9 cellular contexts compared by ENCODE assay signal in the genomic region with DNA sequence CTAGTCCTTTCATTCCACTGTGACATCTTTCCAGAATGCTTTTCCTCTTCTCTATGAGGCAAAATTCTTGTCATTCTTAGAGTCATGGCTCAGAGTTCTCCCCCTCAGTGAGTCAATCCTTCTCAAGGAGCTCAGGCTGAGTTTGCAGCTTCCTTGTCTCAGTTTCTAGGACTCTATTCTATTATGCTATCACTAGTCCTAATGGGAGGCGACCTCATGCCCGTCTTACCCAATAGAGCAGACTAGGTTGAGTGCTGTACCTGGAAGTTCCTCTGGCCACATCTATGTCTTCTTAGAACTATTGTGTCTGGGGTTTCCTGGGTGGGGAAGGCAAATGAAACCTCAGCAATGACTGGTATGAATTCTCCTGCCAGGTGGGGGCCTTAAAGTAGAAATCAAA. TPM values are rescaled to one million over a fixed set of nuclear protein-coding genes. Genes with fewer than 3 reads are reported as not detected.
DNase-seq lines count a peak whose midpoint lies in the region; ATAC-seq, FAIRE-seq and TF ChIP-seq lines count a peak whose summit lies in the region.
"Had no signal": no experiment of that assay in that cellular context is flagged by ENCODE, and none has a peak within 500 bp of the region (broad histone marks: within the 10 kb centered on the region; RNA-seq: fewer than 3 reads in every experiment).

No MANE protein-coding gene starts in this region.

- peak; percentile 66 for ATAC-seq in HCT116

- H3K9me2 ChIP-seq in HCT116 (ENCODE audit: insufficient read depth): no peaks in the 10 kb centered on the region

- H3K4me1 ChIP-seq in HCT116 (ENCODE audit: control insufficient read depth in 1 of 2, insufficient read depth in 2 of 2, low read length in 2 of 2) (peaks cover 31 to 53% of the 10 kb centered on the region in 2 experiments), tibial artery (no peaks in the 10 kb centered on the region), kidney (ENCODE audit: control insufficient read depth in 1 of 2, insufficient read depth in 1 of 2, low read depth in 1 of 2, low read length in 2 of 2) (no peaks in the 10 kb centered on the region)

- RAD21 ChIA-PET in HCT116 (lab: Charles Lee; ENCODE audit: low non-redundant PET in 1 of 2, low total read pairs in 2 of 2, uncharacterized antibody in 2 of 2, unreplicated experiment in 2 of 2): no interaction called here

- H3K4me3 ChIP-seq in HCT116 (replicated peaks in 1 of 2; ENCODE audit: low read depth in 1 of 2, low read length in 2 of 2) (peak overlapping the region in 1 of 2 experiments; percentile 33; a peak in 2 of 4 replicates), tibial artery (no peak overlapping the region), kidney (ENCODE audit: low read length in 2 of 2) (no peak overlapping the region), H7 (ENCODE audit: insufficient read depth, low read depth, low read length) (no peak overlapping the region)

- DNase-seq in HCT116 (ENCODE audit: low read depth, low spot score) (no peak), fibroblast of gingiva (ENCODE audit: low read depth) (peak; percentile 77), NCI-H774 (lab: John Stamatoyannopoulos, UW) (no peak), tibial artery (no peak), kidney (no peak), H7 (no peak)
- DNase-seq in activated CD4-positive, alpha-beta T cell treated with anti-CD3 and anti-CD28 coated beads for 4 hours: peak; percentile 51 to 57
- DNase-seq in stimulated activated CD8-positive, alpha-beta memory T cell treated with anti-CD3 and anti-CD28 coated beads, Interleukin-4, amount 100 ng/mL, for 48 hours: peak; percentile 56

- H3K27me3 ChIP-seq in HCT116 (ENCODE audit: insufficient read depth, low read length) (no peaks in the 10 kb centered on the region), tibial artery (no peaks in the 10 kb centered on the region), H7 (ENCODE audit: control insufficient read depth, insufficient read depth, low read length) (no peaks in the 10 kb centered on the region)

- TF ChIP-seq CTCF in HCT116 (IDR thresholded peaks at IDR 0.05 in 2 of 3, conservative IDR thresholded peaks at IDR 0.05 in 1 of 3; ENCODE audit: borderline replicate concordance in 1 of 3, insufficient read depth in 1 of 3, low read depth in 2 of 3, low read length in 2 of 3) (no peak), tibial artery (IDR thresholded peaks at IDR 0.05) (no peak), kidney (IDR thresholded peaks at IDR 0.05; ENCODE audit: borderline replicate concordance, extremely low read depth, insufficient read depth) (no peak)

- CTCF ChIA-PET in HCT116 (lab: Charles Lee): interaction anchor here (1.5 kb wide), 1 partner anchor 18 kb away, joined by 12 read pairs; a partner anchor contains a TSS

- TF ChIP-seq POLR2A in HCT116 (IDR thresholded peaks at IDR 0.05; ENCODE audit: borderline replicate concordance, extremely low read depth, insufficient read depth, insufficient read length): no peak

- H3K79me2 ChIP-seq in HCT116 (ENCODE audit: insufficient read depth, low read length): no peaks in the 10 kb centered on the region

- no peak for FAIRE-seq in kidney (lab: Jason Lieb, UNC)
- FAIRE-seq: islet of Langerhans had no signal

- TF ChIP-seq RAD21 in HCT116 (IDR thresholded peaks at IDR 0.05; ENCODE audit: low read depth): no peak

- no peaks in the 10 kb centered on the region for H4K20me1 ChIP-seq in HCT116 (ENCODE audit: insufficient read depth)

- H3K36me3 ChIP-seq in HCT116 (ENCODE audit: control insufficient read depth in 1 of 2, insufficient read depth in 2 of 2, low read length in 2 of 2): no peaks in the 10 kb centered on the region
- no peaks in the 10 kb centered on the region for H3K36me3 ChIP-seq in tibial artery
- H3K36me3 ChIP-seq in kidney (ENCODE audit: control insufficient read depth in 1 of 2, insufficient read depth in 2 of 2, low read length in 2 of 2): no peaks in the 10 kb centered on the region
- no peaks in the 10 kb centered on the region for H3K36me3 ChIP-seq in H7 (replicated peaks; ENCODE audit: control insufficient read depth, insufficient read depth, low read length)

- intact Hi-C loops in HCT116 (cut with micrococcal nuclease) (loop anchor here (2.0 to 10.0 kb wide), 3 partner anchors 17 to 359 kb away; no protein-coding TSS in a partner anchor), tibial artery (cut with DNase I; ENCODE audit: low total_unique reads) (no loop called here), kidney (cut with DNase I) (no loop called here)

- peak overlapping the region; percentile 16; the same call in 1 of the 2 replicates for H3K27ac ChIP-seq in HCT116 (ENCODE audit: low read depth, low read length)
- no peak overlapping the region for H3K27ac ChIP-seq in tibial artery
- no peak overlapping the region for H3K27ac ChIP-seq in kidney (ENCODE audit: low read depth in 2 of 2, low read length in 2 of 2)

- POLR2A ChIA-PET in HCT116 (lab: Charles Lee): no interaction called here

- H3K4me2 ChIP-seq in HCT116 (ENCODE audit: low read length): peak overlapping the region; percentile 74

- H2AFZ ChIP-seq in HCT116 (ENCODE audit: low read depth, low read length, poor library complexity, severe bottlenecking): no peak overlapping the region

- H3K9ac ChIP-seq in HCT116 (ENCODE audit: low read length): 0 out of 2 replicates have a peak overlapping the region, but pooled peaks have one; percentile 25
- H3K9ac ChIP-seq in kidney (ENCODE audit: low read length in 2 of 2): no peak overlapping the region

- no TSS peak for BruUV-seq in HCT116 (replicated peaks; lab: Mats Ljungman, UMichigan)

- H3K9me3 ChIP-seq in HCT116 (ENCODE audit: control insufficient read depth in 1 of 2, insufficient read depth in 1 of 2, low read depth in 1 of 2, low read length in 2 of 2) (no peaks in the 10 kb centered on the region), tibial artery (no peaks in the 10 kb centered on the region), kidney (ENCODE audit: control insufficient read depth in 1 of 2, low read length in 2 of 2) (no peaks in the 10 kb centered on the region)

TF ChIP-seq in HCT116, 20 proteins besides CTCF, POLR2A, EP300 and RAD21:
- TF ChIP-seq SP1 (IDR thresholded peaks at IDR 0.05; ENCODE audit: low read depth) (peak; percentile 49; the same call in 1 of the 2 replicates), CBX3 (IDR thresholded peaks at IDR 0.05; ENCODE audit: low read depth) (no peak), FOSL1 (IDR thresholded peaks at IDR 0.05; ENCODE audit: low read depth) (peak; percentile 57; the same call in 1 of the 2 replicates), CEBPB (IDR thresholded peaks at IDR 0.05; ENCODE audit: low read depth) (peak; percentile 42; the same call in 1 of the 2 replicates), EGR1 (IDR thresholded peaks at IDR 0.05; ENCODE audit: low read depth) (peak; percentile 32; the same call in 1 of the 2 replicates), JUND (IDR thresholded peaks at IDR 0.05) (peak; percentile 42)
- TF ChIP-seq, protein P1, sequence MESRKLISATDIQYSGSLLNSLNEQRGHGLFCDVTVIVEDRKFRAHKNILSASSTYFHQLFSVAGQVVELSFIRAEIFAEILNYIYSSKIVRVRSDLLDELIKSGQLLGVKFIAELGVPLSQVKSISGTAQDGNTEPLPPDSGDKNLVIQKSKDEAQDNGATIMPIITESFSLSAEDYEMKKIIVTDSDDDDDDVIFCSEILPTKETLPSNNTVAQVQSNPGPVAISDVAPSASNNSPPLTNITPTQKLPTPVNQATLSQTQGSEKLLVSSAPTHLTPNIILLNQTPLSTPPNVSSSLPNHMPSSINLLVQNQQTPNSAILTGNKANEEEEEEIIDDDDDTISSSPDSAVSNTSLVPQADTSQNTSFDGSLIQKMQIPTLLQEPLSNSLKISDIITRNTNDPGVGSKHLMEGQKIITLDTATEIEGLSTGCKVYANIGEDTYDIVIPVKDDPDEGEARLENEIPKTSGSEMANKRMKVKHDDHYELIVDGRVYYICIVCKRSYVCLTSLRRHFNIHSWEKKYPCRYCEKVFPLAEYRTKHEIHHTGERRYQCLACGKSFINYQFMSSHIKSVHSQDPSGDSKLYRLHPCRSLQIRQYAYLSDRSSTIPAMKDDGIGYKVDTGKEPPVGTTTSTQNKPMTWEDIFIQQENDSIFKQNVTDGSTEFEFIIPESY (IDR thresholded peaks at IDR 0.05; ENCODE audit: extremely low read depth, insufficient replicate concordance, low read length): no peak
TF ChIP-seq in HCT116: peak in this region for 5.

RNA-seq across cellular contexts. Expression of a gene that starts 51.5 kb away (rescaled TPM):
- total RNA-seq in HCT116 (2021; ENCODE audit: unreplicated experiment): 46.2 TPM
- 23.8 and 39.9 TPM in 2 replicates for polyA plus RNA-seq in HCT116 (2012)
- 18.6 TPM for total RNA-seq in kidney
- 22.2 TPM for polyA plus RNA-seq in kidney (ENCODE audit: insufficient read depth, low read depth, low replicate concordance)
- 60.3 and 67.7 TPM in 2 replicates for total RNA-seq in H7 (2014; rRNA removed; shearing (Covaris generic))

RNA-seq across cellular contexts. Expression of a gene that starts 57.6 kb away (rescaled TPM):
- total RNA-seq in HCT116 (2021; ENCODE audit: unreplicated experiment) (563 TPM), kidney (417 TPM)
- 437 and 495 TPM in 2 replicates for polyA plus RNA-seq in HCT116 (2012)
- polyA plus RNA-seq in kidney (ENCODE audit: insufficient read depth, low read depth, low replicate concordance): 1,054 TPM
- 979 and 1,013 TPM in 2 replicates for total RNA-seq in H7 (2014; rRNA removed; shearing (Covaris generic))

Comparison
In these comparisons a context has a peak if more than half of its experiments do, and no peak if none do; other contexts are left out.
1. DNase-seq: peak in activated CD4-positive, alpha-beta T cell treated with anti-CD3 and anti-CD28 coated beads for 4 hours (2 of 2), fibroblast of gingiva (single experiment) and stimulated activated CD8-positive, alpha-beta memory T cell treated with anti-CD3 and anti-CD28 coated beads, Interleukin-4, amount 100 ng/mL, for 48 hours (single experiment); none in HCT116 (single experiment), NCI-H774 (single experiment), tibial artery (0 of 2), kidney (single experiment) and H7 (single experiment).